ENCODE assay signal across 1 cellular context in the genomic region with DNA sequence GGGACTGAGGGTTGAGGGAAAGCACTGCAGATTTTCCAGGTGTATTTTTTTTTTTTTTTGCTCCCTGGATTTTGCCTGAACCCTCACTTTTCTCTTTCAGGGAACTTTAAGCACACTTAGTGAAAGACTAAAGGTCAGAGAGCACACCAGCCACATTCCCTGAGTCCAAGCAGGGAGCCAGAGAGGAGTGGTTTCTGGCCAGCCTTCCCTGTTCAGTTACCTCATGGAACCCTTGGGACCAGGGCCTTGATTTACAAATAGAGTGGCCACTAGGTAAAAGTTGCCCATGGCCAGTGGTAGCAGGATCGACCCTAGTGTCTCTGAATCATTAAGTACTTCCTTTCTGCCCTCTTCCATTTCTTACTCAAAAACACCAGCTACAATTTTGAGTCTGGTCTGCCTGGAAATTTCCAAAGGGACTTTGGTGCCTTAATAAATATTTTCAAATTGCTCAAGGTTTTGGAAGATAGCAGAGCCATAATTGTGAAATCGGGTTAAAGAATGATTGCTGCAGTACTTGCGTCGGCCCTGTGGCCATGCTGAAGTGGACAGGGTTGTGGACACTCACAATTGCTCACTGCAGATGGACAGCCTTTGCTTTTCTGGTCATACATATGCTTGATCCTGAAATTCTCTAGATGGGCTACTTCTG.
TF ChIP-seq lines count a peak whose summit lies in the region.

No MANE protein-coding gene starts in this region.

TF ChIP-seq in HepG2, 621 proteins besides CTCF, POLR2A, EP300 and RAD21 (continued from another document):
- TF ChIP-seq CEBPB (IDR thresholded peaks at IDR 0.05; ENCODE audit: borderline replicate concordance, low read depth, low read length), result peak; percentile 81
